ENCODE assay signal across 9 cellular contexts in genomic region chr1:32181065-32181464, GRCh38. TPM values are rescaled to one million over a fixed set of nuclear protein-coding genes. Genes with fewer than 3 reads are reported as not detected.
DNase-seq lines count a peak whose midpoint lies in the region; ATAC-seq, FAIRE-seq and TF ChIP-seq lines count a peak whose summit lies in the region.
"Had no signal": no experiment of that assay in that cellular context is flagged by ENCODE, and none has a peak within 500 bp of the region (broad histone marks: within the 10 kb centered on the region; RNA-seq: fewer than 3 reads in every experiment).

No MANE protein-coding gene starts in this region.

- POLR2A ChIA-PET in naive thymus-derived CD4-positive, alpha-beta T cell (lab: Charles Lee) = interaction anchor here (1.0 to 5.2 kb wide), 5 partner anchors 11 to 213 kb away, joined by 3 to 49 read pairs (median 4); partner anchors contain the start of genes BSDC1, CCDC28B and MARCKSL1

- H3K4me3 ChIP-seq in AG09309 (ENCODE audit: control insufficient read depth, low read depth, low read length) (peak overlapping the region; percentile 85), aorta (ENCODE audit: low read length in 2 of 2) (no peak overlapping the region)
- H3K4me3 ChIP-seq in naive thymus-derived CD4-positive, alpha-beta T cell (ENCODE audit: low read length) = no peak overlapping the region

- H3K9me3 Mint-ChIP-seq in IgD-negative memory B cell = no peaks in the 10 kb centered on the region
- H3K9me3 Mint-ChIP-seq in central memory CD8-positive, alpha-beta T cell = no peaks in the 10 kb centered on the region
- no peaks in the 10 kb centered on the region for H3K9me3 Mint-ChIP-seq in naive thymus-derived CD4-positive, alpha-beta T cell

- peaks cover 17 to 21% of the 10 kb centered on the region in 2 donors for H3K4me1 ChIP-seq in naive thymus-derived CD4-positive, alpha-beta T cell (ENCODE audit: control insufficient read depth in 2 of 2, insufficient read depth in 2 of 2, low read length in 2 of 2)
- no peaks in the 10 kb centered on the region for H3K4me1 ChIP-seq in aorta (ENCODE audit: control insufficient read depth in 1 of 2, insufficient read depth in 2 of 2, low read length in 2 of 2)

- H3K4me3 Mint-ChIP-seq in IgD-negative memory B cell = peak overlapping the region; percentile 82 to 96 (median 94)
- H3K4me3 Mint-ChIP-seq in central memory CD8-positive, alpha-beta T cell = peak overlapping the region; percentile 92
- H3K4me3 Mint-ChIP-seq in naive thymus-derived CD4-positive, alpha-beta T cell = peak overlapping the region; percentile 86 to 94 (median 89)

- H3K4me1 Mint-ChIP-seq in IgD-negative memory B cell = peaks cover 22 to 41% (median 34%) of the 10 kb centered on the region in 3 donors
- peaks cover 47% of the 10 kb centered on the region for H3K4me1 Mint-ChIP-seq in central memory CD8-positive, alpha-beta T cell
- peaks cover 26 to 53% (median 47%) of the 10 kb centered on the region in 7 donors for H3K4me1 Mint-ChIP-seq in naive thymus-derived CD4-positive, alpha-beta T cell

- H3K27me3 Mint-ChIP-seq in IgD-negative memory B cell = no peaks in the 10 kb centered on the region
- H3K27me3 Mint-ChIP-seq in central memory CD8-positive, alpha-beta T cell = no peaks in the 10 kb centered on the region
- H3K27me3 Mint-ChIP-seq in naive thymus-derived CD4-positive, alpha-beta T cell = no peaks in the 10 kb centered on the region

- CTCF ChIA-PET in naive thymus-derived CD4-positive, alpha-beta T cell (lab: Charles Lee) = interaction anchor here (2.0 kb wide), 1 partner anchor 20 kb away, joined by 4 read pairs; the partner anchor contains the start of gene CCDC28B

- H3K27ac Mint-ChIP-seq in IgD-negative memory B cell = peak overlapping the region in 2 of 3 donors; percentile 94 to 99
- H3K27ac Mint-ChIP-seq in central memory CD8-positive, alpha-beta T cell (ENCODE audit: low read depth) = peak overlapping the region; percentile 97
- peak overlapping the region; percentile 41 to 92 (median 88) for H3K27ac Mint-ChIP-seq in naive thymus-derived CD4-positive, alpha-beta T cell

- WGBS in aorta, 2 donors = 66 to 69% methylated on average over 9 of the region's 9 CpGs

- DNase-seq in AG09309 (ENCODE audit: low read depth) = no peak
- no peak for DNase-seq in central memory CD8-positive, alpha-beta T cell (ENCODE audit: low spot score in 2 of 2)
- no peak for DNase-seq in naive thymus-derived CD4-positive, alpha-beta T cell
- DNase-seq in D721Med (ENCODE audit: insufficient read length, low spot score) = no peak
- DNase-seq in dermis blood vessel endothelial cell = no peak
- no peak for DNase-seq in aorta

- peak overlapping the region; percentile 89 for H3K27ac ChIP-seq in naive thymus-derived CD4-positive, alpha-beta T cell (ENCODE audit: low read depth, low read length)
- H3K27ac ChIP-seq in aorta (ENCODE audit: low read depth in 1 of 2, low read length in 2 of 2) = peak overlapping the region in 1 of 2 donors; percentile 5

- TF ChIP-seq CTCF in AG09309 (IDR thresholded peaks at IDR 0.05; ENCODE audit: control insufficient read depth, insufficient read depth, low read depth, low read length, missing control alignments) = no peak
- no peak for TF ChIP-seq CTCF in D721Med (IDR thresholded peaks at IDR 0.05; ENCODE audit: insufficient read depth, missing control alignments)

- no peaks in the 10 kb centered on the region for H3K36me3 Mint-ChIP-seq in IgD-negative memory B cell
- H3K36me3 Mint-ChIP-seq in central memory CD8-positive, alpha-beta T cell (ENCODE audit: insufficient read depth) = peaks cover 39% of the 10 kb centered on the region
- peaks cover 2 to 41% (median 12%) of the 10 kb centered on the region in 5 donors for H3K36me3 Mint-ChIP-seq in naive thymus-derived CD4-positive, alpha-beta T cell

- intact Hi-C loops in naive thymus-derived CD4-positive, alpha-beta T cell (cut with micrococcal nuclease) = no loop called here
- intact Hi-C loops in aorta (cut with DNase I) = no loop called here

- FAIRE-seq in D721Med (lab: Jason Lieb, UNC) = no peak

- H3K36me3 ChIP-seq in naive thymus-derived CD4-positive, alpha-beta T cell (ENCODE audit: control insufficient read depth in 2 of 3, insufficient read depth in 3 of 3, low read length in 3 of 3) = peaks cover 0 to 25% (median 5%) of the 10 kb centered on the region in 3 experiments
- H3K36me3 ChIP-seq in aorta (ENCODE audit: control insufficient read depth in 1 of 2, insufficient read depth in 2 of 2, low read length in 1 of 2) = peaks cover 0 to 3% of the 10 kb centered on the region in 2 donors

- no peaks in the 10 kb centered on the region for H3K9me3 ChIP-seq in naive thymus-derived CD4-positive, alpha-beta T cell (ENCODE audit: control insufficient read depth in 2 of 3, low read length in 3 of 3)
- no peaks in the 10 kb centered on the region for H3K9me3 ChIP-seq in aorta (ENCODE audit: control insufficient read depth, low read length)

- H3K27me3 ChIP-seq in naive thymus-derived CD4-positive, alpha-beta T cell (ENCODE audit: control insufficient read depth in 2 of 2, insufficient read depth in 2 of 2, low read length in 2 of 2) = no peaks in the 10 kb centered on the region
- no peaks in the 10 kb centered on the region for H3K27me3 ChIP-seq in aorta (ENCODE audit: control insufficient read depth in 1 of 2, insufficient read depth in 2 of 2, low read length in 1 of 2)

- no peak for ATAC-seq in central memory CD8-positive, alpha-beta T cell (replicated peaks; ENCODE audit: extremely low read depth, poor library complexity, severe bottlenecking)
- ATAC-seq in naive thymus-derived CD4-positive, alpha-beta T cell = no peak
- ATAC-seq in HG02970 (IDR thresholded peaks at IDR 0.05; ENCODE audit: low FRiP score, unreplicated experiment) (no peak), aorta (ENCODE audit: low FRiP score) (no peak)

RNA-seq across cellular contexts. Expression of gene TXLNA, which starts 1.6 kb away (rescaled TPM):
- polyA plus RNA-seq in IgD-negative memory B cell (29.1 TPM), aorta (10 to 100 TPM; 14.3 to 23.9 TPM)
- 10 to 100 TPM; 16.7 to 83.3 (median 36.3) TPM for total RNA-seq in naive thymus-derived CD4-positive, alpha-beta T cell
- 10 to 100 TPM; 20.4 to 31.4 TPM for polyA plus RNA-seq in naive thymus-derived CD4-positive, alpha-beta T cell
- total RNA-seq in dermis blood vessel endothelial cell (83.7 and 93.6 TPM in 2 replicates), aorta (10 to 100 TPM; 46.7 to 55.5 TPM)

RNA-seq across cellular contexts. Expression of gene CCDC28B, which starts 19.3 kb away (rescaled TPM):
- polyA plus RNA-seq in IgD-negative memory B cell = 14.0 TPM
- 10 to 100 TPM in 1 of 5 experiments, 1 to 10 TPM in 4; 6.2 to 39.0 (median 8.7) TPM for total RNA-seq in naive thymus-derived CD4-positive, alpha-beta T cell
- 10 to 100 TPM; 11.7 to 16.1 TPM for polyA plus RNA-seq in naive thymus-derived CD4-positive, alpha-beta T cell
- total RNA-seq in dermis blood vessel endothelial cell = 10.8 and 16.8 TPM in 2 replicates
- 1 to 10 TPM; 4.8 to 7.1 TPM for total RNA-seq in aorta
- polyA plus RNA-seq in aorta = 10 to 100 TPM in 1 of 2 donors, 1 to 10 TPM in 1; 2.8 to 10.5 TPM

RNA-seq across cellular contexts. Expression of gene IQCC, which starts 24.4 kb away (rescaled TPM):
- 1.7 TPM for polyA plus RNA-seq in IgD-negative memory B cell
- 1 to 10 TPM; 2.3 to 4.6 (median 2.5) TPM for total RNA-seq in naive thymus-derived CD4-positive, alpha-beta T cell
- polyA plus RNA-seq in naive thymus-derived CD4-positive, alpha-beta T cell = 1 to 10 TPM; 1.8 to 3.0 TPM
- total RNA-seq in dermis blood vessel endothelial cell = 1.0 and 1.2 TPM in 2 replicates
- total RNA-seq in aorta = 1 to 10 TPM in 1 of 2 donors, under 1 TPM in 1; 0.62 to 1.4 TPM
- 1 to 10 TPM in 1 of 2 donors, under 1 TPM in 1; 0.50 to 2.4 TPM for polyA plus RNA-seq in aorta

RNA-seq across cellular contexts. Expression of gene DCDC2B, which starts 27.8 kb away (rescaled TPM):
- not detected for polyA plus RNA-seq in IgD-negative memory B cell
- not detected for total RNA-seq in naive thymus-derived CD4-positive, alpha-beta T cell
- under 1 TPM in 1 of 2 donors, not detected in 1; 0.25 TPM for polyA plus RNA-seq in naive thymus-derived CD4-positive, alpha-beta T cell
- total RNA-seq in dermis blood vessel endothelial cell = not detected in 2 replicates
- total RNA-seq in aorta = not detected
- polyA plus RNA-seq in aorta = not detected
- total RNA-seq: subcutaneous adipose tissue had no signal

RNA-seq across cellular contexts. Expression of gene TMEM234, which starts 41.1 kb away (rescaled TPM):
- polyA plus RNA-seq in IgD-negative memory B cell (7.2 TPM), aorta (10 to 100 TPM; 10.4 to 21.0 TPM)
- 10 to 100 TPM; 15.9 to 29.6 (median 21.4) TPM for total RNA-seq in naive thymus-derived CD4-positive, alpha-beta T cell
- polyA plus RNA-seq in naive thymus-derived CD4-positive, alpha-beta T cell = 1 to 10 TPM; 5.9 to 6.1 TPM
- total RNA-seq in dermis blood vessel endothelial cell (9.2 and 12.3 TPM in 2 replicates), aorta (10 to 100 TPM; 18.0 to 24.3 TPM)
